In the genomic region with DNA sequence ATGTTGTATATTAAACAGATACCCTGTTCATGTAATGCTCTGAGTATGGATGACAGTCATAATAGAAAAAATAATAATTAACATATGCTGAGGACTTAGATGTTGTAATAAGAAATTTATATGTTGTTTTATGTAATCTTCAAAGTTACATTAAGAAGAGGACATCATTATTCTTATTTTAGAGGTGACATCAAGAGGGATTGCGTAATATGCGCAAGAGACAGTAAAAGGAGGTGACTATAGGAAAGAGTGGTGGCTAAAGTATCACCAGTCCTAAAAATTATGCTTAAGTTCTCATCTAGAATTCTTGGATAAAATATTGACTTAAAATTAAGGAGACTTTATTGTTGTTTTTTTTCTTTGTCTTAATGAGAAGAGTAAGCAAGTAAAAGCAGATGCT, we compare ENCODE assay signal across 26 cellular contexts.
DNase-seq lines count a peak whose midpoint lies in the region; ATAC-seq, FAIRE-seq and TF ChIP-seq lines count a peak whose summit lies in the region.
"Had no signal": no experiment of that assay in that cellular context is flagged by ENCODE, and none has a peak within 500 bp of the region (broad histone marks: within the 10 kb centered on the region; RNA-seq: fewer than 3 reads in every experiment).

No MANE protein-coding gene starts in this region.

- H4K20me1 ChIP-seq in HepG2 (ENCODE audit: insufficient read depth, low read length) (no peaks in the 10 kb centered on the region), K562 (replicated peaks; ENCODE audit: control insufficient read depth, insufficient read depth, low read length) (no peaks in the 10 kb centered on the region)
- H4K20me1 ChIP-seq: BLaER1 had no signal

- H2AFZ ChIP-seq in HepG2 (ENCODE audit: low read length) (no peak overlapping the region), K562 (ENCODE audit: low read depth, low read length) (no peak overlapping the region)

- TF ChIP-seq EP300 in HepG2 (IDR thresholded peaks at IDR 0.05; ENCODE audit: low read depth in 2 of 2, low read length in 2 of 2) (no peak), HepG2 (CRISPR knock-in tag; IDR thresholded peaks at IDR 0.05; ENCODE audit: borderline replicate concordance) (no peak), Ishikawa (IDR thresholded peaks at IDR 0.05; ENCODE audit: borderline replicate concordance) (no peak), K562 (IDR thresholded peaks at IDR 0.05; ENCODE audit: low read length) (no peak)

- H3K4me1 ChIP-seq in HepG2 (ENCODE audit: insufficient read depth, low read length) (no peaks in the 10 kb centered on the region), right lobe of liver (no peaks in the 10 kb centered on the region), K562 (replicated peaks in 1 of 2; ENCODE audit: control insufficient read depth in 2 of 2, insufficient read depth in 2 of 2, low read length in 2 of 2) (no peaks in the 10 kb centered on the region), thyroid gland (no peaks in the 10 kb centered on the region)
- H3K4me1 ChIP-seq: BE2C, BLaER1 had no signal

- TF ChIP-seq RAD21 in HepG2 (CRISPR knock-in tag; IDR thresholded peaks at IDR 0.05) (no peak), Ishikawa (IDR thresholded peaks at IDR 0.05; ENCODE audit: low read depth) (no peak), K562 (CRISPR knock-in tag; conservative IDR thresholded peaks at IDR 0.05 in 1 of 2, IDR thresholded peaks at IDR 0.05 in 1 of 2) (no peak)

- no peak for DNase-seq in HepG2 (ENCODE audit: low spot score)
- no peak for DNase-seq in right lobe of liver
- DNase-seq in K562 (ENCODE audit: extremely low read depth in 1 of 4, low spot score in 3 of 4), result no peak
- DNase-seq in RKO (ENCODE audit: low spot score), result no peak
- no peak for DNase-seq in thyroid gland
- DNase-seq: ACHN; BE2C; C1 segment of cervical spinal cord; CD4-positive, alpha-beta memory T cell; CD4-positive, CD25-positive, alpha-beta regulatory T cell; CD8-positive, alpha-beta memory T cell; COR-L47; DMS 273 treated with DMSO at 0.1 percent for 48 hours; DMS153; DMS53; DMS79; DND-41; EL; GDM1 had no signal

- H3K36me3 ChIP-seq in HepG2 (replicated peaks in 1 of 2; ENCODE audit: control insufficient read depth in 1 of 2, insufficient read depth in 2 of 2, low read length in 2 of 2), result no peaks in the 10 kb centered on the region
- no peaks in the 10 kb centered on the region for H3K36me3 ChIP-seq in right lobe of liver
- H3K36me3 ChIP-seq in K562 (ENCODE audit: control insufficient read depth, insufficient read depth, low read length), result no peaks in the 10 kb centered on the region
- no peaks in the 10 kb centered on the region for H3K36me3 ChIP-seq in thyroid gland
- H3K36me3 ChIP-seq: BE2C, BLaER1 had no signal

- H3K9ac ChIP-seq in HepG2 (ENCODE audit: insufficient read depth, low read depth, low read length), result no peak overlapping the region
- H3K9ac ChIP-seq in K562 (ENCODE audit: insufficient read depth in 1 of 2, low read depth in 2 of 2, low read length in 2 of 2), result no peak overlapping the region
- H3K9ac ChIP-seq: BLaER1 had no signal

- H3K4me2 ChIP-seq in HepG2 (ENCODE audit: low read depth, low read length) (no peak overlapping the region), K562 (ENCODE audit: insufficient read depth, low read length) (no peak overlapping the region)
- H3K4me2 ChIP-seq: BLaER1 had no signal

- no TSS peak for BruUV-seq in HepG2 (replicated peaks; lab: Mats Ljungman, UMichigan)
- no TSS peak for BruUV-seq in K562 (replicated peaks; lab: Mats Ljungman, UMichigan)

- ATAC-seq in HepG2 (no peak), right lobe of liver (no peak), K562 (no peak), GM21423 (IDR thresholded peaks at IDR 0.05; ENCODE audit: unreplicated experiment) (no peak)
- ATAC-seq: GM12878 had no signal

- H3K9me3 ChIP-seq in HepG2 (ENCODE audit: low read length) (no peaks in the 10 kb centered on the region), right lobe of liver (peaks cover 0 to 3% (median 0%) of the 10 kb centered on the region in 4 donors), K562 (replicated peaks; ENCODE audit: control insufficient read depth, insufficient read depth, low read depth, low read length) (no peaks in the 10 kb centered on the region), thyroid gland (no peaks in the 10 kb centered on the region)
- H3K9me3 ChIP-seq: BE2C, BLaER1 had no signal

- H3K79me2 ChIP-seq in HepG2 (ENCODE audit: insufficient read depth, low read length) (no peaks in the 10 kb centered on the region), K562 (ENCODE audit: control insufficient read depth, insufficient read depth, low read length) (no peaks in the 10 kb centered on the region)

- WGBS in HepG2 (ENCODE audit: low lambda C conversion rate), result 51% methylated on average over 2 of the region's 2 CpGs
- 54% methylated on average over 2 of the region's 2 CpGs for WGBS in right lobe of liver (ENCODE audit: insufficient coverage, low coverage, low lambda C conversion rate, missing lambda C conversion rate)
- 5% methylated on average over 2 of the region's 2 CpGs for WGBS in K562 (ENCODE audit: insufficient coverage, low coverage, missing lambda C conversion rate)
- 48 to 96% methylated on average over 2 of the region's 2 CpGs for WGBS in thyroid gland, 2 donors

- POLR2A ChIA-PET in HepG2 (lab: Yijun Ruan, JAX) (no interaction called here), K562 (lab: Yijun Ruan, JAX) (no interaction called here)

- FAIRE-seq in HepG2 (lab: Jason Lieb, UNC) (no peak), K562 (lab: Jason Lieb, UNC) (no peak)
- FAIRE-seq: GM12878, GM12892, GM18507 had no signal

- H3K27ac ChIP-seq in HepG2 (ENCODE audit: extremely low read length, insufficient read depth, low read length) (no peak overlapping the region), right lobe of liver (no peak overlapping the region), K562 (ENCODE audit: extremely low read depth, low read depth, low read length) (no peak overlapping the region), thyroid gland (no peak overlapping the region)
- H3K27ac ChIP-seq: 22Rv1, BLaER1 had no signal

- H3K4me3 ChIP-seq in HepG2 (replicated peaks in 1 of 3; ENCODE audit: insufficient read depth in 1 of 3, low read depth in 2 of 3, low read length in 3 of 3) (no peak overlapping the region), right lobe of liver (no peak overlapping the region), K562 (no peak overlapping the region), thyroid gland (replicated peaks in 1 of 3) (no peak overlapping the region)
- H3K4me3 ChIP-seq: BLaER1, GM12878 had no signal

- intact Hi-C loops in HepG2 (cut with micrococcal nuclease; ENCODE audit: unreplicated experiment) (no loop called here), right lobe of liver (cut with DNase I) (no loop called here), K562 (cut with micrococcal nuclease) (no loop called here), thyroid gland (cut with DNase I) (no loop called here)

- no peaks in the 10 kb centered on the region for H3K9me1 ChIP-seq in K562 (ENCODE audit: control insufficient read depth, insufficient read depth, low read length)

- no peaks in the 10 kb centered on the region for H3K27me3 ChIP-seq in HepG2 (ENCODE audit: control insufficient read depth in 1 of 2, insufficient read depth in 2 of 2, low read length in 2 of 2)
- no peaks in the 10 kb centered on the region for H3K27me3 ChIP-seq in right lobe of liver
- no peaks in the 10 kb centered on the region for H3K27me3 ChIP-seq in K562 (ENCODE audit: control insufficient read depth in 2 of 2, insufficient read depth in 2 of 2, low read length in 2 of 2)
- H3K27me3 ChIP-seq in thyroid gland, result no peaks in the 10 kb centered on the region
- H3K27me3 ChIP-seq: BE2C, BLaER1 had no signal

- no peak for TF ChIP-seq CTCF in HepG2 (CRISPR knock-in tag; IDR thresholded peaks at IDR 0.05)
- TF ChIP-seq CTCF in right lobe of liver (IDR thresholded peaks at IDR 0.05), result no peak
- TF ChIP-seq CTCF in K562 (IDR thresholded peaks at IDR 0.05 in 2 of 3, conservative IDR thresholded peaks at IDR 0.05 in 1 of 3; ENCODE audit: insufficient read depth in 2 of 3, low read depth in 1 of 3, low read length in 3 of 3), result no peak
- TF ChIP-seq CTCF in thyroid gland (IDR thresholded peaks at IDR 0.05), result no peak

- CTCF ChIA-PET in HepG2 (lab: Yijun Ruan, JAX; ENCODE audit: low intra/inter-chr PET ratio, low total read pairs) (no interaction called here), K562 (lab: Yijun Ruan, JAX; ENCODE audit: low intra/inter-chr PET ratio) (no interaction called here)

- in situ Hi-C loops in HepG2 (cut with HindIII; ENCODE audit: extremely low pct_ligation_motif_present, low pct_unique_long_range_greater_than_20kb) (no loop called here), K562 (cut with MboI) (no loop called here)

- no peak for TF ChIP-seq POLR2A in HepG2 (IDR thresholded peaks at IDR 0.05; ENCODE audit: insufficient read depth in 1 of 2, low read depth in 2 of 2, low read length in 2 of 2)
- no peak for TF ChIP-seq POLR2A in right lobe of liver (IDR thresholded peaks at IDR 0.05)
- no peak for TF ChIP-seq POLR2A in K562 (conservative IDR thresholded peaks at IDR 0.05)
- no peak for TF ChIP-seq POLR2A in thyroid gland (IDR thresholded peaks at IDR 0.05)

TF ChIP-seq in HepG2, 621 proteins besides CTCF, POLR2A, EP300 and RAD21 (continues in another document):
- no peak for TF ChIP-seq ZNF256 (CRISPR knock-in tag; conservative IDR thresholded peaks at IDR 0.05)

TF ChIP-seq in Ishikawa, 13 proteins besides CTCF, POLR2A, EP300 and RAD21:
- peak; percentile 71 for TF ChIP-seq CEBPB (IDR thresholded peaks at IDR 0.05)
- TF ChIP-seq TAF1 (IDR thresholded peaks at IDR 0.05; ENCODE audit: low read depth), result no peak
- no peak for TF ChIP-seq NFIC (IDR thresholded peaks at IDR 0.05)
- no peak for TF ChIP-seq MAX (IDR thresholded peaks at IDR 0.05)
- TF ChIP-seq ZBTB7A (IDR thresholded peaks at IDR 0.05; ENCODE audit: low read depth), result no peak
- no peak for TF ChIP-seq EGR1 (IDR thresholded peaks at IDR 0.05)

TF ChIP-seq in K562, 482 proteins besides CTCF, POLR2A, EP300 and RAD21:
- TF ChIP-seq POLR2B (IDR thresholded peaks at IDR 0.05; ENCODE audit: low read depth, partially characterized antibody) (no peak), CEBPG (CRISPR knock-in tag; IDR thresholded peaks at IDR 0.05) (no peak), CEBPG (tag; conservative IDR thresholded peaks at IDR 0.05 in 1 of 2, IDR thresholded peaks at IDR 0.05 in 1 of 2) (peak in 1 of 2 experiments; percentile 93; a peak in 2 of 4 replicates), CEBPB (tag; IDR thresholded peaks at IDR 0.05) (peak; percentile 71), CBX5 (IDR thresholded peaks at IDR 0.05; ENCODE audit: borderline replicate concordance, low read depth) (no peak)

Comparison
In these comparisons a context has a peak if more than half of its experiments do, and no peak if none do; other contexts are left out.
1. Of the 241 proteins assayed by ChIP-seq in both HepG2 and K562: peak only in HepG2: none; only in K562: none; in both: CEBPB; in neither: 239; mixed calls (peak in some experiments, not most) for 1.